1 cellular context compared by ENCODE assay signal in the genomic region with DNA sequence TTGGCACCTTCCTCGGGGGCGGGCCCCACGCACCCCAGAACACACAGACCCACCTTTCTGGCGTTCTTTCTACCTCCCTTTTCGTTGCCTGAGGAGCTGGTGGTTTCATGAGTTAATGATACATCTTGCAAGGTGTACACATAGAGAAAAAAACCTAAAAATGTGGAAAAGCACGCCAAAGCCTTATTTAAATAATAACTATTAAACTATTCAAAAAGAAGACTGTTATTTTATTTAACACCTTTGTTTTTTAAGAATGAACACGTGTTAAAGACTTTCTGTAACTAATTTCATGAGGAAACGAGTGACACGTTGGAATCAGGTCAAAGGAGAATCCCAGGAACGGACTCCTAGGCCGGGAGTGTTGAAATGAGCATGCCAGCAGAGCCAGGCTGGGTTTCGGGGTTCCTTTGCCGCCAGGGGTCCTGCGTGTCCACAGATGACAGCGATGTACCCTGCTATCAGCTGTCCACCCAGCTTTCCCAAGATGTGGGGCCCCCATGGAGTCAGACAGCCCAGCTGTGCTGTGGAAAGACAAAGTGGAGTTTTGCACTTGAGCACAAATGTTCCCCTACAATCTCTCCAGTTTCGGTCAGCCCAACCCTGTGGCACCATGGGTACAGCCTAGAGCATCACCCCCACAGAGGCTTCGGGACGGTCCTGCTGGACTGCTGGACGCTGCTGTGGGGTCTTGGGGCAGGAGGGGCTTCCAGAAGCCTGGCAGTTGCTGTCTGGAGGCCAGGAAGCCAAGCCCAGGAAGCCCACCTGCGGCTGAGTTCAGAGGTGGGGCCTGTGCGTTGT.
TF ChIP-seq lines count a peak whose summit lies in the region.

No MANE protein-coding gene starts in this region.

TF ChIP-seq in HepG2, 621 proteins besides CTCF, POLR2A, EP300 and RAD21 (continued from another document):
- TF ChIP-seq PAWR (CRISPR knock-in tag; IDR thresholded peaks at IDR 0.05; ENCODE audit: borderline replicate concordance) (no peak), ELF1 (CRISPR knock-in tag; IDR thresholded peaks at IDR 0.05) (no peak), ZNF276 (CRISPR knock-in tag; IDR thresholded peaks at IDR 0.05; ENCODE audit: low read depth) (peak; percentile 95), GTF2F1 (IDR thresholded peaks at IDR 0.05; ENCODE audit: low read length) (no peak), TP53 (CRISPR knock-in tag; conservative IDR thresholded peaks at IDR 0.05) (0 out of 2 replicates have a peak, but pooled peaks have one; percentile 22), ZFAT (CRISPR knock-in tag; conservative IDR thresholded peaks at IDR 0.05) (no peak), NFATC3 (CRISPR knock-in tag; IDR thresholded peaks at IDR 0.05) (no peak), HES4 (CRISPR knock-in tag; IDR thresholded peaks at IDR 0.05; ENCODE audit: borderline replicate concordance) (no peak), ZNF761 (CRISPR knock-in tag; conservative IDR thresholded peaks at IDR 0.05) (0 out of 2 replicates have a peak, but pooled peaks have one; percentile 18), ZNF263 (CRISPR knock-in tag; IDR thresholded peaks at IDR 0.05) (0 out of 2 replicates have a peak, but pooled peaks have one; percentile 40), ZNF556 (CRISPR knock-in tag; IDR thresholded peaks at IDR 0.05; ENCODE audit: borderline replicate concordance) (no peak), ZFP36L2 (CRISPR knock-in tag; IDR thresholded peaks at IDR 0.05) (no peak), RFXAP (CRISPR knock-in tag; IDR thresholded peaks at IDR 0.05; ENCODE audit: borderline replicate concordance) (peak; percentile 71), ZNF253 (CRISPR knock-in tag; IDR thresholded peaks at IDR 0.05; ENCODE audit: borderline replicate concordance) (0 out of 2 replicates have a peak, but pooled peaks have one; percentile 6), SMAD1 (CRISPR knock-in tag; IDR thresholded peaks at IDR 0.05; ENCODE audit: borderline replicate concordance, low read depth) (no peak), MXI1 (IDR thresholded peaks at IDR 0.05; ENCODE audit: borderline replicate concordance, low read depth, low read length) (no peak), ZNF446 (CRISPR knock-in tag; IDR thresholded peaks at IDR 0.05) (no peak; the same call in 1 of the 2 replicates), MIER3 (CRISPR knock-in tag; IDR thresholded peaks at IDR 0.05; ENCODE audit: borderline replicate concordance) (no peak), ZBTB42 (CRISPR knock-in tag; IDR thresholded peaks at IDR 0.05) (no peak), TFDP1 (CRISPR knock-in tag; IDR thresholded peaks at IDR 0.05; ENCODE audit: borderline replicate concordance) (no peak), MAZ (IDR thresholded peaks at IDR 0.05; ENCODE audit: borderline replicate concordance, low read depth, low read length) (no peak), MAZ (CRISPR knock-in tag; IDR thresholded peaks at IDR 0.05; ENCODE audit: low read depth) (peak; percentile 82), ZNF501 (CRISPR knock-in tag; IDR thresholded peaks at IDR 0.05) (no peak; the same call in 1 of the 2 replicates), DPF2 (CRISPR knock-in tag; IDR thresholded peaks at IDR 0.05; ENCODE audit: borderline replicate concordance, low read depth) (no peak), EHMT2 (IDR thresholded peaks at IDR 0.05; ENCODE audit: borderline replicate concordance, low read depth, low read length) (no peak), E2F5 (CRISPR knock-in tag; conservative IDR thresholded peaks at IDR 0.05) (no peak), RFX1 (IDR thresholded peaks at IDR 0.05) (no peak)
- TF ChIP-seq, protein P1, sequence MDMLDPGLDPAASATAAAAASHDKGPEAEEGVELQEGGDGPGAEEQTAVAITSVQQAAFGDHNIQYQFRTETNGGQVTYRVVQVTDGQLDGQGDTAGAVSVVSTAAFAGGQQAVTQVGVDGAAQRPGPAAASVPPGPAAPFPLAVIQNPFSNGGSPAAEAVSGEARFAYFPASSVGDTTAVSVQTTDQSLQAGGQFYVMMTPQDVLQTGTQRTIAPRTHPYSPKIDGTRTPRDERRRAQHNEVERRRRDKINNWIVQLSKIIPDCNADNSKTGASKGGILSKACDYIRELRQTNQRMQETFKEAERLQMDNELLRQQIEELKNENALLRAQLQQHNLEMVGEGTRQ (IDR thresholded peaks at IDR 0.05; ENCODE audit: low read depth, low read length) = no peak
- TF ChIP-seq, protein P1 (CRISPR knock-in tag; IDR thresholded peaks at IDR 0.05; ENCODE audit: borderline replicate concordance) = no peak
